Comparison of ENCODE assay signal across 1 cellular context in genomic region chr11:126654886-126655806, GRCh38.
TF ChIP-seq lines count a peak whose summit lies in the region.

No MANE protein-coding gene starts in this region.

TF ChIP-seq in IMR-90, 13 proteins besides CTCF, POLR2A, EP300 and RAD21:
- no peak for TF ChIP-seq RFX5 (IDR thresholded peaks at IDR 0.05; ENCODE audit: low read depth, low read length)
